8 cellular contexts compared by ENCODE assay signal in the genomic region with DNA sequence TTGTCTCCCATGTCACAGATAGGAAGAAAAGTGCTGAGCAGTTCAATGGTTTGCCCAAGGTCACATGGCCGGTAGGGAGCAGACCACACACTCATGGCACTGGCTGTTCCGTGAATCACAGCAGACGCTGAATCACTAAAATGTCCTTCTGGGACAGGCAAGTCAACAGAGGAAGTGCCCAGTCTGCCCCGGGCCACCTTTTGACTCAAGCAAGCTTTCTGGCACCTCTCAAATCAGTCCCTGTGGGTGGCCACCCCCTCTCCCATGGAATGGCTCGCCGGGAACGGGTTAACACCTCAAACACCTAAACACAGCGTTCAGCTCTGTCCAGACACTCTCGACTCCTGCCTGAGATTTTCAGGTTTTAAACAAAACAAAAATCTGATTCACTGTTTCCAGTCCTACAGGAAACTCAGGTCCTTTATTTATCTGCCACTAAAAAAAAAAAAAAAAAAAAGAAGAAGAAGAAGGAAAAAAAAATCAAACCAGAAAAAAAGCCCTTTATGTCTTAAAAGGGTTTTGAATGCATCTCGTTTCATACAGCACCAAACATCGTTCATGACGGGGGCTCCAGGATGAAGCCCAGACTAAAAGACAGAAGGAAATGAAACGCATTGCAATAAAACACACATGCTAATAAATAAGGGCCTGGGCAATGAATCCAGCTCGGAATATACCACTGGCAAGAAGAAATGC. TPM values are rescaled to one million over a fixed set of nuclear protein-coding genes. Genes with fewer than 3 reads are reported as not detected.
DNase-seq lines count a peak whose midpoint lies in the region; ATAC-seq and TF ChIP-seq lines count a peak whose summit lies in the region.

No MANE protein-coding gene starts in this region.

- no peaks in the 10 kb centered on the region for H3K27me3 Mint-ChIP-seq in activated T-helper 1 cell treated with anti-CD3 and anti-CD28 coated beads, Interleukin-12 subunit alpha, Interleukin-12 subunit beta, Interleukin-2, Interleukin-4 antibody, amounts not matched to agents 30 ng/mL and 10 ng/mL and 1 ng/mL, durations not matched to agents 14 hours and 24 hours and 36 hours (ENCODE audit: insufficient read depth)
- H3K27me3 Mint-ChIP-seq in immature natural killer cell (ENCODE audit: low read depth in 3 of 3), result peaks cover 0 to 9% (median 4%) of the 10 kb centered on the region in 3 donors

- peaks cover 60% of the 10 kb centered on the region for H3K4me1 Mint-ChIP-seq in activated T-helper 1 cell treated with anti-CD3 and anti-CD28 coated beads, Interleukin-12 subunit alpha, Interleukin-12 subunit beta, Interleukin-2, Interleukin-4 antibody, amounts not matched to agents 30 ng/mL and 10 ng/mL and 1 ng/mL, durations not matched to agents 14 hours and 24 hours and 36 hours (ENCODE audit: low read depth)
- peaks cover 77 to 89% of the 10 kb centered on the region in 2 donors for H3K4me1 Mint-ChIP-seq in immature natural killer cell

- ATAC-seq in HG03175 (IDR thresholded peaks at IDR 0.05; ENCODE audit: unreplicated experiment), result no peak

- peaks cover 11% of the 10 kb centered on the region for H3K9me3 Mint-ChIP-seq in activated T-helper 1 cell treated with anti-CD3 and anti-CD28 coated beads, Interleukin-12 subunit alpha, Interleukin-12 subunit beta, Interleukin-2, Interleukin-4 antibody, amounts not matched to agents 30 ng/mL and 10 ng/mL and 1 ng/mL, durations not matched to agents 14 hours and 24 hours and 36 hours
- H3K9me3 Mint-ChIP-seq in immature natural killer cell, result peaks cover 0 to 3% (median 0%) of the 10 kb centered on the region in 6 donors

- intact Hi-C loops in activated T-helper 1 cell treated with anti-CD3 and anti-CD28 coated beads, Interleukin-12 subunit alpha, Interleukin-12 subunit beta, Interleukin-2, Interleukin-4 antibody, amounts not matched to agents 30 ng/mL and 10 ng/mL and 1 ng/mL, durations not matched to agents 14 hours and 24 hours and 36 hours (cut with micrococcal nuclease), result loop anchor here (1.0 to 2.0 kb wide), 5 partner anchors 15 to 127 kb away; a partner anchor contains a TSS

- in situ Hi-C loops in GM13976 (cut with MboI; ENCODE audit: low sequenced_read_pairs, unreplicated experiment), result no loop called here

- peak overlapping the region; percentile 60 for H3K4me3 Mint-ChIP-seq in activated T-helper 1 cell treated with anti-CD3 and anti-CD28 coated beads, Interleukin-12 subunit alpha, Interleukin-12 subunit beta, Interleukin-2, Interleukin-4 antibody, amounts not matched to agents 30 ng/mL and 10 ng/mL and 1 ng/mL, durations not matched to agents 14 hours and 24 hours and 36 hours
- H3K4me3 Mint-ChIP-seq in immature natural killer cell, result peak overlapping the region; percentile 35 to 72 (median 50)

- TF ChIP-seq CTCF in GM13976 (IDR thresholded peaks at IDR 0.05; ENCODE audit: borderline replicate concordance, control extremely low read depth, extremely low read depth, insufficient read depth, missing control alignments), result no peak

- peaks cover 63% of the 10 kb centered on the region for H3K36me3 Mint-ChIP-seq in activated T-helper 1 cell treated with anti-CD3 and anti-CD28 coated beads, Interleukin-12 subunit alpha, Interleukin-12 subunit beta, Interleukin-2, Interleukin-4 antibody, amounts not matched to agents 30 ng/mL and 10 ng/mL and 1 ng/mL, durations not matched to agents 14 hours and 24 hours and 36 hours (ENCODE audit: low read depth)
- H3K36me3 Mint-ChIP-seq in immature natural killer cell, result peaks cover 32 to 36% (median 32%) of the 10 kb centered on the region in 3 donors

- peak; percentile 89 for DNase-seq in M059J (ENCODE audit: low read depth)
- DNase-seq in activated T-helper 1 cell treated with anti-CD3 and anti-CD28 coated beads, Interleukin-12 subunit alpha, Interleukin-12 subunit beta, Interleukin-2, Interleukin-4 antibody, amounts not matched to agents 30 ng/mL and 10 ng/mL and 1 ng/mL, durations not matched to agents 14 hours and 24 hours and 36 hours (ENCODE audit: low spot score), result peak; percentile 8
- no peak for DNase-seq in immature natural killer cell
- peak; percentile 16 for DNase-seq in stimulated activated CD8-positive, alpha-beta memory T cell treated with anti-CD3 and anti-CD28 coated beads, Interleukin-12 subunit alpha, Interleukin-12 subunit beta, amount 100 ng/mL, for 4 hours (ENCODE audit: low read depth)
- no peak for DNase-seq in NCI-H1105 treated with DMSO at 0.1 percent for 48 hours (lab: John Stamatoyannopoulos, UW)
- DNase-seq in GM13976 (ENCODE audit: low spot score), result no peak
- DNase-seq in NCI-H2029 treated with DMSO at 0.1 percent for 48 hours (lab: John Stamatoyannopoulos, UW), result no peak

- peak overlapping the region; percentile 92 for H3K27ac Mint-ChIP-seq in activated T-helper 1 cell treated with anti-CD3 and anti-CD28 coated beads, Interleukin-12 subunit alpha, Interleukin-12 subunit beta, Interleukin-2, Interleukin-4 antibody, amounts not matched to agents 30 ng/mL and 10 ng/mL and 1 ng/mL, durations not matched to agents 14 hours and 24 hours and 36 hours
- H3K27ac Mint-ChIP-seq in immature natural killer cell, result peak overlapping the region; percentile 89 to 97 (median 92)

RNA-seq across cellular contexts. Expression of a gene that starts 15.4 kb away (rescaled TPM):
- total RNA-seq in M059J (2014; rRNA removed; shearing (Covaris generic)), result 2.2 and 5.2 TPM in 2 replicates
- total RNA-seq in activated T-helper 1 cell treated with anti-CD3 and anti-CD28 coated beads, Interleukin-12 subunit alpha, Interleukin-12 subunit beta, Interleukin-2, Interleukin-4 antibody, amounts not matched to agents 30 ng/mL and 10 ng/mL and 1 ng/mL, durations not matched to agents 14 hours and 24 hours and 36 hours, result 120 and 128 TPM in 2 replicates
- 10 to 100 TPM in 2 of 3 donors, 1 to 10 TPM in 1; 3.3 to 76.5 (median 18.7) TPM for polyA plus RNA-seq in immature natural killer cell

Comparison
In these comparisons a context has a peak if more than half of its experiments do, and no peak if none do; other contexts are left out.
1. DNase-seq: peak in M059J (single experiment), activated T-helper 1 cell treated with anti-CD3 and anti-CD28 coated beads, Interleukin-12 subunit alpha, Interleukin-12 subunit beta, Interleukin-2, Interleukin-4 antibody, amounts not matched to agents 30 ng/mL and 10 ng/mL and 1 ng/mL, durations not matched to agents 14 hours and 24 hours and 36 hours (single experiment) and stimulated activated CD8-positive, alpha-beta memory T cell treated with anti-CD3 and anti-CD28 coated beads, Interleukin-12 subunit alpha, Interleukin-12 subunit beta, amount 100 ng/mL, for 4 hours (single experiment); none in immature natural killer cell (0 of 3), NCI-H1105 treated with DMSO at 0.1 percent for 48 hours (single experiment), GM13976 (single experiment) and NCI-H2029 treated with DMSO at 0.1 percent for 48 hours (single experiment).
2. RNA of a gene that starts 15.4 kb away (total RNA-seq): 120 to 128 TPM in activated T-helper 1 cell treated with anti-CD3 and anti-CD28 coated beads, Interleukin-12 subunit alpha, Interleukin-12 subunit beta, Interleukin-2, Interleukin-4 antibody, amounts not matched to agents 30 ng/mL and 10 ng/mL and 1 ng/mL, durations not matched to agents 14 hours and 24 hours and 36 hours; 2.2 to 5.2 TPM in M059J; every median in the first group is over 10 times any median in the second.